Comparison of ENCODE assay signal across 8 cellular contexts in genomic region chr1:204288061-204288588, GRCh38.
A peak's percentile ranks its signal among the peaks of the same experiment; 100 is the strongest.
DNase-seq lines count a peak whose midpoint lies in the region; ATAC-seq and TF ChIP-seq lines count a peak whose summit lies in the region.

No MANE protein-coding gene starts in this region.

- H3K36me3 ChIP-seq in BE2C, result no peaks in the 10 kb centered on the region; the same call in 1 of the 2 replicates
- H3K36me3 ChIP-seq in Loucy (ENCODE audit: insufficient read depth, low read length), result no peaks in the 10 kb centered on the region
- H3K36me3 ChIP-seq in left lung, result no peaks in the 10 kb centered on the region

- H3K9me3 Mint-ChIP-seq in brain, result peaks cover 0 to 2% (median 0%) of the 10 kb centered on the region in 5 experiments

- no peak overlapping the region for H3K27ac ChIP-seq in left lung

- H3K9me3 ChIP-seq in BE2C (no peaks in the 10 kb centered on the region), Loucy (ENCODE audit: insufficient read depth, low read depth, low read length) (no peaks in the 10 kb centered on the region), left lung (no peaks in the 10 kb centered on the region)

- H3K4me3 ChIP-seq in BE2C (ENCODE audit: low read depth, low read length) (peak overlapping the region; percentile 63), Loucy (ENCODE audit: low read length, poor library complexity, severe bottlenecking) (peak overlapping the region; percentile 60), left lung (no peak overlapping the region)

- peaks cover 88% of the 10 kb centered on the region for H3K4me1 Mint-ChIP-seq in brain

- peaks cover 31% of the 10 kb centered on the region for H3K27me3 Mint-ChIP-seq in brain

- no peak overlapping the region for H2AFZ ChIP-seq in Loucy (ENCODE audit: low read length)

- no peak for TF ChIP-seq CTCF in BE2C (IDR thresholded peaks at IDR 0.05; ENCODE audit: low read depth, low read length)
- no peak for TF ChIP-seq CTCF in Loucy (conservative IDR thresholded peaks at IDR 0.05; ENCODE audit: low read length)
- no peak for TF ChIP-seq CTCF in brain (conservative IDR thresholded peaks at IDR 0.05)
- TF ChIP-seq CTCF in left lung (IDR thresholded peaks at IDR 0.05), result no peak

- peak overlapping the region; percentile 69 for H3K9ac ChIP-seq in Loucy (ENCODE audit: low read depth, low read length, poor library complexity, severe bottlenecking)

- peak; percentile 95 for DNase-seq in BE2C
- DNase-seq in left lung, result peak in 1 of 2 donors; percentile 63
- no peak for DNase-seq in cortex of kidney (lab: John Stamatoyannopoulos, UW)
- no peak for DNase-seq in cerebellar cortex (ENCODE audit: low spot score)

- ATAC-seq in left lung (peak; percentile 55), HG03432 (IDR thresholded peaks at IDR 0.05; ENCODE audit: unreplicated experiment) (no peak), HG03565 (IDR thresholded peaks at IDR 0.05; ENCODE audit: unreplicated experiment) (no peak)

- H3K4me1 ChIP-seq in BE2C (peaks cover 38% of the 10 kb centered on the region), Loucy (ENCODE audit: insufficient read depth, low read length, poor library complexity, severe bottlenecking) (peaks cover 55% of the 10 kb centered on the region), left lung (peaks cover 14 to 22% of the 10 kb centered on the region in 2 donors)

- peak overlapping the region; percentile 30 to 79 (median 43) for H3K4me3 Mint-ChIP-seq in brain

- H3K36me3 Mint-ChIP-seq in brain, result peaks cover 9% of the 10 kb centered on the region

- peak overlapping the region in 4 of 5 experiments; percentile 70 to 91 (median 77) for H3K27ac Mint-ChIP-seq in brain

- intact Hi-C loops in left lung (cut with DNase I), result no loop called here

- peak overlapping the region; percentile 88 for H3K4me2 ChIP-seq in Loucy (ENCODE audit: low read depth, low read length, poor library complexity, severe bottlenecking)

- no peaks in the 10 kb centered on the region for H3F3A ChIP-seq in Loucy (ENCODE audit: low read depth)

- H3K9me2 ChIP-seq in Loucy (replicated peaks; ENCODE audit: low read depth, low read length), result no peaks in the 10 kb centered on the region

- no peaks in the 10 kb centered on the region for H4K20me1 ChIP-seq in Loucy (ENCODE audit: insufficient read depth, low read length, poor library complexity, severe bottlenecking)

- H3K27me3 ChIP-seq in BE2C (no peaks in the 10 kb centered on the region), Loucy (ENCODE audit: insufficient read depth, low read length, poor library complexity, severe bottlenecking) (no peaks in the 10 kb centered on the region), left lung (no peaks in the 10 kb centered on the region)

- no peaks in the 10 kb centered on the region for H3K79me2 ChIP-seq in Loucy (ENCODE audit: insufficient read depth, low read length)

Comparison
In these comparisons a context has a peak if more than half of its experiments do, and no peak if none do; other contexts are left out.
1. H3K4me3 ChIP-seq: peak in BE2C (single experiment) and Loucy (single experiment); none in left lung (0 of 2).